In genomic region chr20:53676987-53677386, GRCh38 we compare ENCODE assay signal across 17 cellular contexts.
DNase-seq lines count a peak whose midpoint lies in the region; ATAC-seq and TF ChIP-seq lines count a peak whose summit lies in the region.
"Had no signal": no experiment of that assay in that cellular context is flagged by ENCODE, and none has a peak within 500 bp of the region (broad histone marks: within the 10 kb centered on the region; RNA-seq: fewer than 3 reads in every experiment).

No MANE protein-coding gene starts in this region.

- H3K4ac ChIP-seq in trophoblast cell (ENCODE audit: low read depth, low read length) = no peak overlapping the region

- H2AFZ ChIP-seq in Loucy (ENCODE audit: low read length) = no peak overlapping the region
- H2AFZ ChIP-seq in hepatocyte = no peak overlapping the region
- H2AFZ ChIP-seq in trophoblast cell (ENCODE audit: insufficient read depth, low read length, poor library complexity) = no peak overlapping the region

- H3K36me3 ChIP-seq in Loucy (ENCODE audit: insufficient read depth, low read length) = no peaks in the 10 kb centered on the region
- no peaks in the 10 kb centered on the region for H3K36me3 ChIP-seq in hepatocyte (replicated peaks; ENCODE audit: insufficient read depth, low read depth)
- no peaks in the 10 kb centered on the region for H3K36me3 ChIP-seq in trophoblast cell (ENCODE audit: control insufficient read depth in 1 of 2, insufficient read depth in 2 of 2, low read length in 2 of 2)

- no peak for DNase-seq in Right ventricle myocardium inferior (ENCODE audit: missing footprints)
- DNase-seq in cardiac septum (ENCODE audit: low spot score) = no peak
- DNase-seq in hepatocyte (ENCODE audit: low spot score) = no peak
- no peak for DNase-seq in trophoblast cell
- DNase-seq in NK-92 treated with Interleukin-12 subunit alpha and Interleukin-12 subunit beta, amount 100 ng/mL, for 24 hours (lab: John Stamatoyannopoulos, UW) = no peak
- no peak for DNase-seq in COR-L47 (lab: John Stamatoyannopoulos, UW)
- DNase-seq: DMS153, HCEC 1CT, Kasumi-1, MM.1S, NCI-H1048, NCI-H1417 treated with DMSO at 0.1 percent for 48 hours, NCI-H187, NCI-H2107, NCI-H69 had no signal

- H3K14ac ChIP-seq in trophoblast cell (ENCODE audit: low read length) = no peak overlapping the region

- 87% methylated on average over 8 of the region's 8 CpGs for WGBS in hepatocyte (ENCODE audit: low lambda C conversion rate, missing lambda C conversion rate)
- WGBS in trophoblast cell (ENCODE audit: extremely low coverage, insufficient coverage, insufficient read length) = no CpG with 5 or more reads among the region's 8 CpGs

- H4K20me1 ChIP-seq in Loucy (ENCODE audit: insufficient read depth, low read length, poor library complexity, severe bottlenecking) = no peaks in the 10 kb centered on the region
- no peaks in the 10 kb centered on the region for H4K20me1 ChIP-seq in hepatocyte (ENCODE audit: insufficient read depth, poor library complexity, severe bottlenecking)

- H3K4me3 ChIP-seq in Loucy (ENCODE audit: low read length, poor library complexity, severe bottlenecking) (no peak overlapping the region), hepatocyte (no peak overlapping the region), trophoblast cell (ENCODE audit: low read depth, low read length) (no peak overlapping the region)

- TF ChIP-seq CTCF in Loucy (conservative IDR thresholded peaks at IDR 0.05; ENCODE audit: low read length) (no peak), hepatocyte (IDR thresholded peaks at IDR 0.05; ENCODE audit: poor library complexity) (no peak)

- no peak overlapping the region for H3K18ac ChIP-seq in trophoblast cell (ENCODE audit: low read length)

- no peaks in the 10 kb centered on the region for H3K9me2 ChIP-seq in Loucy (replicated peaks; ENCODE audit: low read depth, low read length)
- no peaks in the 10 kb centered on the region for H3K9me2 ChIP-seq in hepatocyte (replicated peaks; ENCODE audit: insufficient read depth)

- H3K4me1 ChIP-seq in Loucy (ENCODE audit: insufficient read depth, low read length, poor library complexity, severe bottlenecking) (peaks cover 30% of the 10 kb centered on the region), hepatocyte (ENCODE audit: insufficient read depth) (peaks cover 43% of the 10 kb centered on the region), trophoblast cell (ENCODE audit: control insufficient read depth in 1 of 2, insufficient read depth in 2 of 2, low read length in 2 of 2) (peaks cover 7 to 11% of the 10 kb centered on the region in 2 experiments)

- peaks cover 15% of the 10 kb centered on the region for H3K79me1 ChIP-seq in trophoblast cell (ENCODE audit: low read length)

- H3K4me2 ChIP-seq in Loucy (ENCODE audit: low read depth, low read length, poor library complexity, severe bottlenecking) = peak overlapping the region; percentile 62
- H3K4me2 ChIP-seq in hepatocyte = peak overlapping the region; percentile 70
- no peak overlapping the region for H3K4me2 ChIP-seq in trophoblast cell (ENCODE audit: low read length)

- no peaks in the 10 kb centered on the region for H3K9me3 ChIP-seq in Loucy (ENCODE audit: insufficient read depth, low read depth, low read length)
- no peaks in the 10 kb centered on the region for H3K9me3 ChIP-seq in hepatocyte (ENCODE audit: low read depth)
- H3K9me3 ChIP-seq in trophoblast cell (ENCODE audit: insufficient read depth, low read depth, low read length) = no peaks in the 10 kb centered on the region

- no peaks in the 10 kb centered on the region for H3K79me2 ChIP-seq in Loucy (ENCODE audit: insufficient read depth, low read length)
- no peaks in the 10 kb centered on the region for H3K79me2 ChIP-seq in hepatocyte
- H3K79me2 ChIP-seq in trophoblast cell (ENCODE audit: control insufficient read depth, insufficient read depth, low read length, poor library complexity) = peaks cover 1% of the 10 kb centered on the region

- H2BK12ac ChIP-seq in trophoblast cell (ENCODE audit: low read length) = peak overlapping the region; percentile 42

- H3K27ac ChIP-seq in hepatocyte (peak overlapping the region; percentile 84), trophoblast cell (ENCODE audit: low read depth, low read length) (no peak overlapping the region)

- H4K8ac ChIP-seq in trophoblast cell (ENCODE audit: low read depth, low read length) = no peak overlapping the region

- H3K23ac ChIP-seq in trophoblast cell (ENCODE audit: low read length) = no peak overlapping the region

- H2BK120ac ChIP-seq in trophoblast cell (ENCODE audit: insufficient read depth, low read length, poor library complexity) = no peak overlapping the region

- peak; percentile 47 for ATAC-seq in Right ventricle myocardium inferior
- no peak for ATAC-seq in GM19328 (IDR thresholded peaks at IDR 0.05; ENCODE audit: unreplicated experiment)

- H3K9ac ChIP-seq in Loucy (ENCODE audit: low read depth, low read length, poor library complexity, severe bottlenecking) (no peak overlapping the region), trophoblast cell (ENCODE audit: low read length) (no peak overlapping the region)

- no peak overlapping the region for H4K12ac ChIP-seq in trophoblast cell (ENCODE audit: low read depth, low read length)

- intact Hi-C loops in Right ventricle myocardium inferior (cut with DNase I) = no loop called here
- intact Hi-C loops in cardiac septum (cut with DNase I) = no loop called here

- H2AK5ac ChIP-seq in trophoblast cell (ENCODE audit: low read length) = no peak overlapping the region

- peak overlapping the region; percentile 27 for H2BK5ac ChIP-seq in trophoblast cell (ENCODE audit: low read depth, low read length, poor library complexity)

- H4K91ac ChIP-seq in trophoblast cell (ENCODE audit: low read depth, low read length) = no peak overlapping the region

- no peaks in the 10 kb centered on the region; the same call in 1 of the 2 replicates for H3F3A ChIP-seq in Loucy (ENCODE audit: low read depth)

- H3K27me3 ChIP-seq in Loucy (ENCODE audit: insufficient read depth, low read length, poor library complexity, severe bottlenecking) (no peaks in the 10 kb centered on the region), hepatocyte (no peaks in the 10 kb centered on the region), trophoblast cell (ENCODE audit: insufficient read depth, low read length) (no peaks in the 10 kb centered on the region)
